Comparison of ENCODE assay signal across 14 cellular contexts in the genomic region with DNA sequence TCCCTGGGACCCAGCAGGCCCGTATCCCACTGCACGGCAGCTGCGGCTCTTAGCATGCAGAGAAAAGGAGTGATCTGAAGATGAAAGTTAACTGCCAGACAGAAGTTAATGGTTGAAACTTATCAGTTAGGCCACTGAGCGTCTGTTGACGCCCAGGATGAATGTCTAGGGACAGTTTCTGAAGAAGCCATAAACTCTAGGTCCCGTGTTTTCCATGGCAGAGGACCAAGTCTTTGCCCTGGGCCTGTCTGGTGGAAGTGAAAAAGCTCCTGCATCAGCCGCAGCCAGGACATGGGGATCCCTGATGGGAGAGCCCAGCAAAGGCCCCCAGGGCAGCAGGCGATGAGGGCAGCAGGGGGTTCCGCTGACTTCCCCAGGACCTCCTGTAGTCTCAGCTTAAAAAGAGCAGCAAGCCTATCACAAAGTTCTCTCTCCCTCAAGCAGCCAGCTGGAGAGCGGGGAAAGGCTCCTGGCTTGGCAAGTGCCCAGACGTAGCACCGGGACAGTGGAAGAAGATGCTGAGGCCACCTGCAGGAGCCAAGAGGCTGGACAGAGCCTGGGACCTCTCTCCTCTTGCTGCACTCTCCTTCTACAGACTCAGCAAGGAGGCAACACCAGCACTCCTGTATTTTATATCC.
DNase-seq lines count a peak whose midpoint lies in the region; ATAC-seq and TF ChIP-seq lines count a peak whose summit lies in the region.
"Had no signal": no experiment of that assay in that cellular context is flagged by ENCODE, and none has a peak within 500 bp of the region (broad histone marks: within the 10 kb centered on the region; RNA-seq: fewer than 3 reads in every experiment).

No MANE protein-coding gene starts in this region.

- H3K4me1 Mint-ChIP-seq in HFFc6 (ENCODE audit: low read depth) = peaks cover 64% of the 10 kb centered on the region

- peak overlapping the region; percentile 78; the same call in 1 of the 2 replicates for H3K27ac Mint-ChIP-seq in HFFc6
- H3K27ac Mint-ChIP-seq: activated CD4-positive, alpha-beta memory T cell treated with anti-CD3 and anti-CD28 coated beads for 36 hours; natural killer cell; stimulated activated naive CD8-positive, alpha-beta T cell treated with anti-CD3 and anti-CD28 coated beads, Interleukin-15, Interleukin-2, amounts not matched to agents 100 ng/mL and 50 ng/mL, for 24 hours had no signal

- no peaks in the 10 kb centered on the region for H3K9me3 Mint-ChIP-seq in HFFc6
- H3K9me3 Mint-ChIP-seq: activated CD4-positive, alpha-beta memory T cell treated with anti-CD3 and anti-CD28 coated beads for 36 hours; natural killer cell; stimulated activated naive CD8-positive, alpha-beta T cell treated with anti-CD3 and anti-CD28 coated beads, Interleukin-15, Interleukin-2, amounts not matched to agents 100 ng/mL and 50 ng/mL, for 24 hours had no signal

- H3K9me3 ChIP-seq in adrenal gland (replicated peaks in 1 of 3) (no peaks in the 10 kb centered on the region), mesenchymal stem cell (ENCODE audit: control insufficient read depth, low read length) (no peaks in the 10 kb centered on the region), transverse colon (no peaks in the 10 kb centered on the region)
- H3K9me3 ChIP-seq: right atrium auricular region had no signal

- peak overlapping the region in 1 of 2 experiments; percentile 72 for H3K14ac ChIP-seq in mesenchymal stem cell (ENCODE audit: low read length in 2 of 2)

- intact Hi-C loops in adrenal gland (cut with DNase I) = no loop called here
- intact Hi-C loops in transverse colon (cut with DNase I; ENCODE audit: low total_unique reads) = no loop called here

- peak overlapping the region; percentile 44 for H4K91ac ChIP-seq in mesenchymal stem cell (ENCODE audit: low read length)

- H3K4me2 ChIP-seq in mesenchymal stem cell (ENCODE audit: low read length, poor library complexity, severe bottlenecking) = no peak overlapping the region

- no peak overlapping the region for H2BK5ac ChIP-seq in mesenchymal stem cell (ENCODE audit: low read depth, low read length, poor library complexity, severe bottlenecking)

- TF ChIP-seq CTCF in HFFc6 (IDR thresholded peaks at IDR 0.05) = no peak
- no peak for TF ChIP-seq CTCF in adrenal gland (IDR thresholded peaks at IDR 0.05)
- no peak for TF ChIP-seq CTCF in transverse colon (IDR thresholded peaks at IDR 0.05)

- peaks cover 50% of the 10 kb centered on the region for H3K79me1 ChIP-seq in mesenchymal stem cell (replicated peaks; ENCODE audit: low read length, poor library complexity, severe bottlenecking)

- ATAC-seq in GM19467 (IDR thresholded peaks at IDR 0.05; ENCODE audit: unreplicated experiment) (no peak), HG03571 (IDR thresholded peaks at IDR 0.05; ENCODE audit: unreplicated experiment) (no peak)
- ATAC-seq: natural killer cell had no signal

- H3K9ac ChIP-seq in mesenchymal stem cell (ENCODE audit: low read length) = no peak overlapping the region

- H2AK5ac ChIP-seq in mesenchymal stem cell (ENCODE audit: low read length, severe bottlenecking) = peak overlapping the region; percentile 89

- no peak overlapping the region for H3K4me3 ChIP-seq in adrenal gland
- no peak overlapping the region for H3K4me3 ChIP-seq in mesenchymal stem cell (ENCODE audit: insufficient read depth in 1 of 2, low read depth in 1 of 2, low read length in 2 of 2)
- no peak overlapping the region for H3K4me3 ChIP-seq in transverse colon
- H3K4me3 ChIP-seq: right atrium auricular region had no signal

- peak overlapping the region; percentile 19 for H2BK120ac ChIP-seq in mesenchymal stem cell (ENCODE audit: low read depth, low read length)

- H3K36me3 Mint-ChIP-seq in HFFc6 (ENCODE audit: low read depth) = peaks cover 13% of the 10 kb centered on the region
- H3K36me3 Mint-ChIP-seq: activated CD4-positive, alpha-beta memory T cell treated with anti-CD3 and anti-CD28 coated beads for 36 hours; natural killer cell had no signal

- H3K4ac ChIP-seq in mesenchymal stem cell (ENCODE audit: low read depth in 1 of 2, low read length in 2 of 2) = peak overlapping the region; percentile 51 to 87

- TF ChIP-seq POLR2A in adrenal gland (IDR thresholded peaks at IDR 0.05) (no peak), transverse colon (IDR thresholded peaks at IDR 0.05) (no peak)

- H2BK15ac ChIP-seq in mesenchymal stem cell (ENCODE audit: low read depth, poor library complexity, severe bottlenecking) = peak overlapping the region; percentile 18

- peak overlapping the region in 4 of 5 donors; percentile 18 to 84 (median 66) for H3K27ac ChIP-seq in adrenal gland
- peak overlapping the region; percentile 87 for H3K27ac ChIP-seq in mesenchymal stem cell (ENCODE audit: low read length, poor library complexity, severe bottlenecking)
- peak overlapping the region; percentile 39 to 63 (median 58) for H3K27ac ChIP-seq in transverse colon

- no peak overlapping the region for H2AFZ ChIP-seq in mesenchymal stem cell (ENCODE audit: low read depth, low read length)

- H3K27me3 ChIP-seq in adrenal gland (no peaks in the 10 kb centered on the region), mesenchymal stem cell (ENCODE audit: control insufficient read depth in 1 of 2, insufficient read depth in 1 of 2, low read length in 2 of 2) (peaks cover 0 to 6% of the 10 kb centered on the region in 2 experiments), transverse colon (no peaks in the 10 kb centered on the region)
- H3K27me3 ChIP-seq: right atrium auricular region had no signal

- peak overlapping the region; percentile 59; the same call in 1 of the 2 replicates for H3K4me3 Mint-ChIP-seq in HFFc6
- H3K4me3 Mint-ChIP-seq: activated CD4-positive, alpha-beta memory T cell treated with anti-CD3 and anti-CD28 coated beads for 36 hours; natural killer cell; stimulated activated naive CD8-positive, alpha-beta T cell treated with anti-CD3 and anti-CD28 coated beads, Interleukin-15, Interleukin-2, amounts not matched to agents 100 ng/mL and 50 ng/mL, for 24 hours had no signal

- no peaks in the 10 kb centered on the region for H3K36me3 ChIP-seq in adrenal gland (replicated peaks in 1 of 2)
- peaks cover 0 to 44% of the 10 kb centered on the region in 2 experiments for H3K36me3 ChIP-seq in mesenchymal stem cell (ENCODE audit: control insufficient read depth in 1 of 2, insufficient read depth in 2 of 2, low read depth in 1 of 2, low read length in 2 of 2)
- no peaks in the 10 kb centered on the region for H3K36me3 ChIP-seq in transverse colon
- H3K36me3 ChIP-seq: right atrium auricular region had no signal

- H3K18ac ChIP-seq in mesenchymal stem cell (ENCODE audit: low read depth in 1 of 2, low read length in 2 of 2) = peak overlapping the region; percentile 58 to 93

- peak overlapping the region in 1 of 2 experiments; percentile 34 for H3K23ac ChIP-seq in mesenchymal stem cell (ENCODE audit: low read length in 2 of 2)

- peak overlapping the region; percentile 44 to 65 for H2BK12ac ChIP-seq in mesenchymal stem cell (ENCODE audit: low read length in 2 of 2)

- in situ Hi-C loops in transverse colon (cut with MboI; ENCODE audit: low pct_ligation_motif_present in 1 of 4, low pct_unique_long_range_greater_than_20kb in 1 of 4, low sequenced_read_pairs in 3 of 4) = no loop called here

- WGBS in adrenal gland, 4 donors = 73 to 81% (median 76%) methylated on average over 8 to 12 of the region's 12 CpGs
- WGBS in mesenchymal stem cell = 69% methylated on average over 12 of the region's 12 CpGs
- WGBS in transverse colon (ENCODE audit: low coverage in 1 of 2), 2 donors = 56 to 66% methylated on average over 4 to 12 of the region's 12 CpGs

- TF ChIP-seq EP300 in transverse colon (IDR thresholded peaks at IDR 0.05; ENCODE audit: low read depth) = no peak

- H3K4me1 ChIP-seq in adrenal gland (replicated peaks in 1 of 2) (peaks cover 28 to 63% of the 10 kb centered on the region in 2 donors), mesenchymal stem cell (ENCODE audit: control insufficient read depth, insufficient read depth, low read depth, low read length) (peaks cover 53% of the 10 kb centered on the region), transverse colon (peaks cover 48 to 65% (median 60%) of the 10 kb centered on the region in 4 donors)

- H4K8ac ChIP-seq in mesenchymal stem cell (ENCODE audit: low read length) = peak overlapping the region; percentile 88

- H3K27me3 Mint-ChIP-seq in HFFc6 (ENCODE audit: insufficient read depth) = peaks cover 5% of the 10 kb centered on the region
- H3K27me3 Mint-ChIP-seq: activated CD4-positive, alpha-beta memory T cell treated with anti-CD3 and anti-CD28 coated beads for 36 hours; stimulated activated naive CD8-positive, alpha-beta T cell treated with anti-CD3 and anti-CD28 coated beads, Interleukin-15, Interleukin-2, amounts not matched to agents 100 ng/mL and 50 ng/mL, for 24 hours had no signal

- DNase-seq in HFFc6 = no peak
- peak in 1 of 7 donors; percentile 48 for DNase-seq in adrenal gland
- no peak for DNase-seq in mesenchymal stem cell
- peak; percentile 77 for DNase-seq in transverse colon
- no peak for DNase-seq in OCI-M2 (lab: John Stamatoyannopoulos, UW; ENCODE audit: unreplicated experiment)
- DNase-seq: activated CD4-positive, alpha-beta memory T cell treated with anti-CD3 and anti-CD28 coated beads for 36 hours; natural killer cell; NCI-H2227 treated with DMSO at 0.1 percent for 48 hours; RPMI8226; T1000 had no signal
